ENCODE assay signal across 18 cellular contexts in genomic region chrX:138986866-138987265, GRCh38.
"Had no signal": no experiment of that assay in that cellular context is flagged by ENCODE, and none has a peak within 500 bp of the region (broad histone marks: within the 10 kb centered on the region; RNA-seq: fewer than 3 reads in every experiment).

No MANE protein-coding gene starts in this region.

- H3K36me3 ChIP-seq: esophagus muscularis mucosa, suprapubic skin had no signal

- DNase-seq: activated CD4-positive, alpha-beta T cell treated with anti-CD3 and anti-CD28 coated beads, Interleukin-2, amount 50 U/mL, for 48 hours; activated CD8-positive, alpha-beta memory T cell treated with anti-CD3 and anti-CD28 coated beads, Interleukin-2, amount 10 ng/mL, durations not matched to agents 7 days and 5 days; activated effector memory CD4-positive, alpha-beta T cell treated with anti-CD3 and anti-CD28 coated beads, Interleukin-2, amount 50 U/mL, for 16 hours; activated T-cell treated with anti-CD3 and anti-CD28 coated beads, Interleukin-2, amount 50 U/mL, for 4 hours; amniotic stem cell; dorsolateral prefrontal cortex; head of caudate nucleus; left ventricle myocardium superior; mesenchymal stem cell; stimulated activated CD4-positive, alpha-beta T cell treated with anti-CD3 and anti-CD28 coated beads, Interleukin-4, amount 100 ng/mL, for 1 hour; stimulated activated CD8-positive, alpha-beta memory T cell treated with anti-CD3 and anti-CD28 coated beads, Interleukin-4, amount 100 ng/mL, for 48 hours; stimulated activated naive CD8-positive, alpha-beta T cell treated with anti-CD3 and anti-CD28 coated beads, Interleukin-15, Interleukin-2, amounts not matched to agents 100 U/mL and 50 U/mL, for 24 hours; T-helper 2 cell had no signal

- H3K9me3 ChIP-seq: esophagus muscularis mucosa, suprapubic skin had no signal

- H3K4me1 ChIP-seq: esophagus muscularis mucosa, foreskin keratinocyte, suprapubic skin had no signal

- H3K27ac ChIP-seq: dorsolateral prefrontal cortex, esophagus muscularis mucosa, foreskin keratinocyte, suprapubic skin had no signal

- ATAC-seq: activated CD4-positive, CD25-positive, alpha-beta regulatory T cell treated with anti-CD3 and anti-CD28 coated beads, Interleukin-2, amount 50 U/mL, for 24 hours; activated CD8-positive, alpha-beta memory T cell treated with anti-CD3 and anti-CD28 coated beads, Interleukin-2, amount 10 ng/mL, durations not matched to agents 7 days and 5 days; activated naive CD4-positive, alpha-beta T cell treated with anti-CD3 and anti-CD28 coated beads, Interleukin-2, amount 50 U/mL, for 72 hours; activated T-cell treated with anti-CD3 and anti-CD28 coated beads, Interleukin-2, amount 50 U/mL, for 4 hours; foreskin keratinocyte; stimulated activated naive CD8-positive, alpha-beta T cell treated with anti-CD3 and anti-CD28 coated beads, Interleukin-15, Interleukin-2, amounts not matched to agents 100 U/mL and 50 U/mL, for 24 hours had no signal

- H3K27me3 ChIP-seq: esophagus muscularis mucosa, foreskin keratinocyte, suprapubic skin had no signal

- H3K4me3 ChIP-seq: dorsolateral prefrontal cortex, esophagus muscularis mucosa, suprapubic skin had no signal
